Comparison of ENCODE assay signal across 11 cellular contexts in the genomic region with DNA sequence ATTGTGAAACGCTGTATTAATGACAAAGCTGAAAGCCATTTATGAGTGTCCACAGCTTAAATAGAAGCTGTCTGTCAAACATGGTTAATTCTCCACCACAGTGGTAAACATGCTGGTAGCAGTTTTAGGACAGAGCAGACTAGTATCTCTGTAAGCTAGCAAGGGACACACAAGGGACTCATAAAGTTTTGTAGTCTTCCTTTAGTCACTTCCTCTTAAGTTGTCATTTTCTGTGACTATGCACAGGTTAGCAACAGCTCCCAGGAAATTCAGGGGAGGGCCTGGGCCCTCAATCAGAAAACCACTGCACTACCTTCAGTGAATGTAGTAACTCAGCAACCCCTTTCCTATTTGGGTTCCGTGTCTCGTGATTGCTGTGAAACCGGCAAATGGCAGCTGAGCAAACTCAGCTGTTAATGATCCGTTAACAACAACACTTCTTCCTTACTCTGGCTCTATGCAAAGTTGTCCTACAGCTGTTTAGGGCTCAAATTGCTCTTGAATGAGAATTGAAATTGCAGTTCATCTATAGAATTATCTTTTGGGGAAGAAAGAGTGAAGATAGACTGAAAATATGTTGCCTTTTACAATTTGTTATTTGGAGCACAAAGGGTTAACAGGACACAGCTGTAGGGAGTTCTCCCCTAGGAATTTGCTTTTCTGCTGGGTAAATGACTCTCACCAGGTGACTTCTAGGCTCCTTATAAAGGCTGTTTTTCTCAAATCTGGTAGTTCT. TPM values are rescaled to one million over a fixed set of nuclear protein-coding genes. Genes with fewer than 3 reads are reported as not detected.
DNase-seq lines count a peak whose midpoint lies in the region; ATAC-seq, FAIRE-seq and TF ChIP-seq lines count a peak whose summit lies in the region.
"Had no signal": no experiment of that assay in that cellular context is flagged by ENCODE, and none has a peak within 500 bp of the region (broad histone marks: within the 10 kb centered on the region; RNA-seq: fewer than 3 reads in every experiment).

Gene MMP26, plus strand, starts transcription at position 731 of the 736 bp plus-strand sequence.

- ATAC-seq in HG03025 (IDR thresholded peaks at IDR 0.05; ENCODE audit: low FRiP score, unreplicated experiment) = peak; percentile 73
- ATAC-seq in upper lobe of left lung (ENCODE audit: low FRiP score in 2 of 2) = no peak

- H3K27me3 ChIP-seq in upper lobe of left lung = no peaks in the 10 kb centered on the region

- H3K9me3 ChIP-seq in upper lobe of left lung (no peaks in the 10 kb centered on the region), kidney (ENCODE audit: control insufficient read depth in 1 of 2, low read length in 2 of 2) (no peaks in the 10 kb centered on the region)

- WGBS in upper lobe of left lung, 2 donors = 31 to 32% methylated on average over 5 of the region's 5 CpGs

- FAIRE-seq in GM12891 (lab: Jason Lieb, UNC) = no peak
- FAIRE-seq in kidney (lab: Jason Lieb, UNC) = no peak

- H3K4me1 ChIP-seq in upper lobe of left lung (no peaks in the 10 kb centered on the region), kidney (ENCODE audit: control insufficient read depth in 1 of 2, insufficient read depth in 1 of 2, low read depth in 1 of 2, low read length in 2 of 2) (no peaks in the 10 kb centered on the region)

- H3K4me3 ChIP-seq in upper lobe of left lung (no peak within 1 kb of the TSS), kidney (ENCODE audit: low read length in 2 of 2) (no peak within 1 kb of the TSS)

- H3K36me3 ChIP-seq in upper lobe of left lung = no peaks in the 10 kb centered on the region
- no peaks in the 10 kb centered on the region for H3K36me3 ChIP-seq in kidney (ENCODE audit: control insufficient read depth in 1 of 2, insufficient read depth in 2 of 2, low read length in 2 of 2)

- no peak within 1 kb of the TSS for H3K9ac ChIP-seq in kidney (ENCODE audit: low read length in 2 of 2)

- no peak within 1 kb of the TSS for H3K27ac ChIP-seq in upper lobe of left lung
- no peak within 1 kb of the TSS for H3K27ac ChIP-seq in kidney (ENCODE audit: low read depth in 2 of 2, low read length in 2 of 2)

- no peak for TF ChIP-seq EP300 in upper lobe of left lung (IDR thresholded peaks at IDR 0.05)

- TF ChIP-seq POLR2A in GM12891 (IDR thresholded peaks at IDR 0.05; ENCODE audit: low read depth, low read length) = no peak
- no peak for TF ChIP-seq POLR2A in upper lobe of left lung (IDR thresholded peaks at IDR 0.05)

- no peak for TF ChIP-seq CTCF in upper lobe of left lung (IDR thresholded peaks at IDR 0.05)
- TF ChIP-seq CTCF in kidney (IDR thresholded peaks at IDR 0.05; ENCODE audit: borderline replicate concordance, extremely low read depth, insufficient read depth) = no peak

- no peak for DNase-seq in GM12891 (ENCODE audit: insufficient read length, low spot score)
- DNase-seq in NCI-H2081 (lab: John Stamatoyannopoulos, UW) = peak; percentile 90 to 97
- DNase-seq in iPS-NIHi7 (ENCODE audit: extremely low spot score) = peak; percentile 45
- no peak for DNase-seq in foreskin melanocyte
- no peak for DNase-seq in activated CD4-positive, alpha-beta T cell treated with anti-CD3 and anti-CD28 coated beads for 48 hours
- DNase-seq in upper lobe of left lung = no peak
- DNase-seq in kidney = no peak
- DNase-seq: activated CD4-positive, alpha-beta memory T cell treated with anti-CD3 and anti-CD28 coated beads for 36 hours; HCEC 1CT; NK-92 treated with Interleukin-12 subunit alpha and Interleukin-12 subunit beta, amount 100 ng/mL, for 24 hours had no signal

- intact Hi-C loops in kidney (cut with DNase I) = no loop called here

TF ChIP-seq in GM12891, 5 proteins besides CTCF, POLR2A, EP300 and RAD21:
- TF ChIP-seq PAX5 (IDR thresholded peaks at IDR 0.05; ENCODE audit: insufficient read depth, low read length, severe bottlenecking) = no peak
- no peak for TF ChIP-seq POLR2AphosphoS5 (IDR thresholded peaks at IDR 0.05; ENCODE audit: low read depth, low read length)
- 0 out of 2 replicates have a peak, but pooled peaks have one; percentile 5 for TF ChIP-seq SPI1 (IDR thresholded peaks at IDR 0.05; ENCODE audit: low read depth, low read length)
- TF ChIP-seq TAF1 (IDR thresholded peaks at IDR 0.05; ENCODE audit: low read depth, low read length) = no peak
- no peak for TF ChIP-seq POU2F2 (IDR thresholded peaks at IDR 0.05; ENCODE audit: low read depth, low read length)

RNA-seq across cellular contexts. Expression of gene MMP26, which starts in this region (rescaled TPM):
- polyA plus RNA-seq in GM12891 (2012; ENCODE audit: low read depth, missing spikeins) = not detected
- total RNA-seq in upper lobe of left lung (not detected), kidney (not detected)
- polyA plus RNA-seq in kidney (ENCODE audit: insufficient read depth, low read depth, low replicate concordance) = not detected
- total RNA-seq: activated CD4-positive, alpha-beta memory T cell treated with anti-CD3 and anti-CD28 coated beads for 36 hours had no signal

Comparison
In these comparisons a context has a peak if more than half of its experiments do, and no peak if none do; other contexts are left out.
1. DNase-seq: peak in NCI-H2081 (2 of 2) and iPS-NIHi7 (single experiment); none in GM12891 (single experiment), foreskin melanocyte (single experiment), activated CD4-positive, alpha-beta T cell treated with anti-CD3 and anti-CD28 coated beads for 48 hours (single experiment), upper lobe of left lung (0 of 2) and kidney (single experiment).